In genomic region chr4:38921151-38921550, GRCh38 we compare ENCODE assay signal across 27 cellular contexts. TPM values are rescaled to one million over a fixed set of nuclear protein-coding genes. Genes with fewer than 3 reads are reported as not detected.
"Had no signal": no experiment of that assay in that cellular context is flagged by ENCODE, and none has a peak within 500 bp of the region (broad histone marks: within the 10 kb centered on the region; RNA-seq: fewer than 3 reads in every experiment).

No MANE protein-coding gene starts in this region.

- H3K9me3 ChIP-seq: MG63 had no signal

- H3K4me3 ChIP-seq: cardiac muscle cell, MG63, SK-N-MC had no signal

- ATAC-seq: activated CD8-positive, alpha-beta memory T cell treated with anti-CD3 and anti-CD28 coated beads, Interleukin-2, amount 10 ng/mL, durations not matched to agents 7 days and 5 days; activated naive CD4-positive, alpha-beta T cell treated with anti-CD3 and anti-CD28 coated beads, Interleukin-2, amount 50 U/mL, for 72 hours; activated naive CD8-positive, alpha-beta T cell treated with anti-CD3 and anti-CD28 coated beads, Interleukin-2, amount 50 U/mL, for 24 hours; T-cell had no signal

- DNase-seq: activated B cell treated with CpG ODN at 0.5 μM for 24 hours; activated CD4-positive, alpha-beta T cell treated with anti-CD3 and anti-CD28 coated beads for 1 hour; activated CD4-positive, alpha-beta T cell treated with anti-CD3 and anti-CD28 coated beads, Interleukin-2, amount 10 ng/mL, durations not matched to agents 24 days and 14 days; activated CD4-positive, alpha-beta T cell treated with anti-CD3 and anti-CD28 coated beads, Interleukin-2, amount 50 U/mL, for 48 hours; activated CD8-positive, alpha-beta memory T cell treated with anti-CD3 and anti-CD28 coated beads, Interleukin-2, amount 10 ng/mL, durations not matched to agents 7 days and 5 days; activated effector memory CD4-positive, alpha-beta T cell treated with anti-CD3 and anti-CD28 coated beads, Interleukin-2, amount 50 U/mL, for 16 hours; activated naive CD4-positive, alpha-beta T cell treated with Interleukin-2 at 50 U/mL for 16 hours; activated naive CD8-positive, alpha-beta T cell treated with anti-CD3 and anti-CD28 coated beads, Interleukin-2, amount 50 U/mL, for 24 hours; activated T-cell treated with anti-CD3 and anti-CD28 coated beads, Interleukin-2, amount 50 U/mL, for 24 hours; amygdala; cerebellar nuclear complex; MG63; MV-4-11; NCI-H1417 treated with DMSO at 0.1 percent for 48 hours; NCI-H1694 treated with DMSO at 0.1 percent for 48 hours; NCI-H2029 treated with DMSO at 0.1 percent for 48 hours; NCI-H345; NCI-H524 treated with DMSO at 0.1 percent for 48 hours; NCI-H748 treated with DMSO at 0.1 percent for 48 hours; SIG-M5; T-cell; T-helper 2 cell; T1000 had no signal

- H3K27ac ChIP-seq: cardiac muscle cell, SK-N-MC had no signal

- H3K27me3 ChIP-seq: cardiac muscle cell, MG63 had no signal

RNA-seq across cellular contexts. Expression of gene FAM114A1, which starts 53.5 kb away (rescaled TPM):
- total RNA-seq: OCI-LY7 had no signal
